In genomic region chr7:117124585-117125220, GRCh38 we compare ENCODE assay signal across 8 cellular contexts.
DNase-seq lines count a peak whose midpoint lies in the region; ATAC-seq, FAIRE-seq and TF ChIP-seq lines count a peak whose summit lies in the region.

No MANE protein-coding gene starts in this region.

- H3K4me3 ChIP-seq in astrocyte (ENCODE audit: insufficient read depth, low read depth, low read length) (peak overlapping the region; percentile 3), neural progenitor cell (no peak overlapping the region)

- H3K27me3 ChIP-seq in astrocyte (ENCODE audit: insufficient read depth, low read length): no peaks in the 10 kb centered on the region
- no peaks in the 10 kb centered on the region for H3K27me3 ChIP-seq in neural progenitor cell

- no peaks in the 10 kb centered on the region for H3F3A ChIP-seq in neural progenitor cell (ENCODE audit: low read depth)

- no peaks in the 10 kb centered on the region for H4K20me1 ChIP-seq in astrocyte (ENCODE audit: insufficient read depth, low read length)
- H4K20me1 ChIP-seq in neural progenitor cell (ENCODE audit: low read depth): no peaks in the 10 kb centered on the region

- peak; percentile 74 for DNase-seq in COLO829 (ENCODE audit: low spot score)
- DNase-seq in SHP77 treated with DMSO at 0.1 percent for 48 hours (lab: John Stamatoyannopoulos, UW): peak; percentile 76
- DNase-seq in astrocyte (ENCODE audit: low read depth): peak; percentile 95
- DNase-seq in kidney tubule cell (ENCODE audit: low spot score): peak; percentile 99
- DNase-seq in stimulated activated effector memory CD8-positive, alpha-beta T cell treated with anti-CD3 and anti-CD28 coated beads, Interleukin-12 subunit alpha, Interleukin-12 subunit beta, amount 100 ng/mL, for 72 hours (ENCODE audit: low spot score in 2 of 2): peak; percentile 67 to 86
- DNase-seq in neural progenitor cell (ENCODE audit: low spot score): no peak

- H3K9ac ChIP-seq in astrocyte (ENCODE audit: low read length) (peak overlapping the region; percentile 66), neural progenitor cell (no peak overlapping the region)

- H3K79me2 ChIP-seq in astrocyte (ENCODE audit: insufficient read depth, low read length) (no peaks in the 10 kb centered on the region), neural progenitor cell (ENCODE audit: low read depth) (no peaks in the 10 kb centered on the region)

- H3K36me3 Mint-ChIP-seq in astrocyte (ENCODE audit: low read depth, unreplicated experiment) (peaks cover 2% of the 10 kb centered on the region), neural progenitor cell (peaks cover 5% of the 10 kb centered on the region)
- H3K36me3 Mint-ChIP-seq in stimulated activated effector memory CD8-positive, alpha-beta T cell treated with anti-CD3 and anti-CD28 coated beads, Interleukin-12 subunit alpha, Interleukin-12 subunit beta, amount 100 ng/mL, for 72 hours: peaks cover 11% of the 10 kb centered on the region

- H3K9me3 ChIP-seq in astrocyte (ENCODE audit: insufficient read depth, low read depth, low read length) (no peaks in the 10 kb centered on the region), neural progenitor cell (ENCODE audit: low read depth) (no peaks in the 10 kb centered on the region)

- peak; percentile 99 for FAIRE-seq in astrocyte (lab: Jason Lieb, UNC)

- H3K36me3 ChIP-seq in astrocyte (ENCODE audit: insufficient read depth, low read length) (no peaks in the 10 kb centered on the region), neural progenitor cell (no peaks in the 10 kb centered on the region)

- H3K27ac Mint-ChIP-seq in astrocyte (ENCODE audit: unreplicated experiment) (peak overlapping the region; percentile 93), neural progenitor cell (no peak overlapping the region)
- H3K27ac Mint-ChIP-seq in stimulated activated effector memory CD8-positive, alpha-beta T cell treated with anti-CD3 and anti-CD28 coated beads, Interleukin-12 subunit alpha, Interleukin-12 subunit beta, amount 100 ng/mL, for 72 hours: peak overlapping the region; percentile 83

- H3K9me3 Mint-ChIP-seq in astrocyte (ENCODE audit: unreplicated experiment): no peaks in the 10 kb centered on the region
- H3K9me3 Mint-ChIP-seq in stimulated activated effector memory CD8-positive, alpha-beta T cell treated with anti-CD3 and anti-CD28 coated beads, Interleukin-12 subunit alpha, Interleukin-12 subunit beta, amount 100 ng/mL, for 72 hours: no peaks in the 10 kb centered on the region
- H3K9me3 Mint-ChIP-seq in neural progenitor cell: no peaks in the 10 kb centered on the region

- H3K4me1 ChIP-seq in astrocyte (ENCODE audit: insufficient read depth, low read length): peaks cover 54% of the 10 kb centered on the region
- peaks cover 12% of the 10 kb centered on the region for H3K4me1 ChIP-seq in neural progenitor cell

- H3K27ac ChIP-seq in astrocyte (ENCODE audit: low read depth, low read length): peak overlapping the region; percentile 82
- no peak overlapping the region for H3K27ac ChIP-seq in neural progenitor cell

- ATAC-seq in GM19468 (IDR thresholded peaks at IDR 0.05; ENCODE audit: extremely low read depth, unreplicated experiment) (peak; percentile 47), HG03521 (IDR thresholded peaks at IDR 0.05; ENCODE audit: unreplicated experiment) (peak; percentile 83)
- ATAC-seq in stimulated activated effector memory CD8-positive, alpha-beta T cell treated with anti-CD3 and anti-CD28 coated beads, Interleukin-12 subunit alpha, Interleukin-12 subunit beta, amount 100 ng/mL, for 72 hours: peak; percentile 100

- no peak overlapping the region for H2AFZ ChIP-seq in astrocyte (ENCODE audit: low read depth, low read length)
- no peak overlapping the region for H2AFZ ChIP-seq in neural progenitor cell (replicated peaks)

- H3K4me3 Mint-ChIP-seq in astrocyte (ENCODE audit: unreplicated experiment) (no peak overlapping the region), neural progenitor cell (no peak overlapping the region)
- H3K4me3 Mint-ChIP-seq in stimulated activated effector memory CD8-positive, alpha-beta T cell treated with anti-CD3 and anti-CD28 coated beads, Interleukin-12 subunit alpha, Interleukin-12 subunit beta, amount 100 ng/mL, for 72 hours: no peak overlapping the region

- peaks cover 62% of the 10 kb centered on the region for H3K4me1 Mint-ChIP-seq in astrocyte (ENCODE audit: low read depth, unreplicated experiment)
- peaks cover 8% of the 10 kb centered on the region for H3K4me1 Mint-ChIP-seq in stimulated activated effector memory CD8-positive, alpha-beta T cell treated with anti-CD3 and anti-CD28 coated beads, Interleukin-12 subunit alpha, Interleukin-12 subunit beta, amount 100 ng/mL, for 72 hours
- peaks cover 21% of the 10 kb centered on the region for H3K4me1 Mint-ChIP-seq in neural progenitor cell

- H3K27me3 Mint-ChIP-seq in astrocyte (ENCODE audit: low read depth, unreplicated experiment) (no peaks in the 10 kb centered on the region), neural progenitor cell (ENCODE audit: insufficient read depth, low read depth) (no peaks in the 10 kb centered on the region)

- peak overlapping the region; percentile 66 for H3K4me2 ChIP-seq in astrocyte (ENCODE audit: low read length)
- H3K4me2 ChIP-seq in neural progenitor cell: no peak overlapping the region

- TF ChIP-seq CTCF in astrocyte (IDR thresholded peaks at IDR 0.05; ENCODE audit: insufficient read depth, low read depth, low read length): no peak
- TF ChIP-seq CTCF in neural progenitor cell (IDR thresholded peaks at IDR 0.05): no peak

Comparison
In these comparisons a context has a peak if more than half of its experiments do, and no peak if none do; other contexts are left out.
1. ATAC-seq: peak in every context shown above with its lines; median percentile 100 in stimulated activated effector memory CD8-positive, alpha-beta T cell treated with anti-CD3 and anti-CD28 coated beads, Interleukin-12 subunit alpha, Interleukin-12 subunit beta, amount 100 ng/mL, for 72 hours; 83 in HG03521; 47 in GM19468.